ENCODE assay signal across 10 cellular contexts in genomic region chr17:42530952-42531454, GRCh38. TPM values are rescaled to one million over a fixed set of nuclear protein-coding genes. Genes with fewer than 3 reads are reported as not detected.
A peak's percentile ranks its signal among the peaks of the same experiment; 100 is the strongest.
DNase-seq lines count a peak whose midpoint lies in the region; ATAC-seq and TF ChIP-seq lines count a peak whose summit lies in the region.
"Had no signal": no experiment of that assay in that cellular context is flagged by ENCODE, and none has a peak within 500 bp of the region (broad histone marks: within the 10 kb centered on the region; RNA-seq: fewer than 3 reads in every experiment).

No MANE protein-coding gene starts in this region.

- DNase-seq in CD8-positive, alpha-beta T cell = no peak
- DNase-seq in body of pancreas = peak in 3 of 4 donors; percentile 61 to 74 (median 68)
- DNase-seq in osteocyte (ENCODE audit: extremely low spot score, unreplicated experiment) = no peak
- DNase-seq in HT-29 (ENCODE audit: low spot score) = no peak
- no peak for DNase-seq in central memory CD4-positive, alpha-beta T cell
- DNase-seq in GM19240 (ENCODE audit: insufficient read length, low spot score) = no peak
- DNase-seq: NCI-H187 treated with DMSO at 0.1 percent for 48 hours; stimulated activated naive CD8-positive, alpha-beta T cell treated with anti-CD3 and anti-CD28 coated beads, Interleukin-15, Interleukin-2, amounts not matched to agents 100 U/mL and 50 U/mL, for 24 hours had no signal

- TF ChIP-seq POLR2A in body of pancreas (IDR thresholded peaks at IDR 0.05) = no peak

- peak overlapping the region; percentile 72 for H3K4me2 ChIP-seq in Loucy (ENCODE audit: low read depth, low read length, poor library complexity, severe bottlenecking)

- peaks cover 2% of the 10 kb centered on the region for H3K36me3 Mint-ChIP-seq in CD8-positive, alpha-beta T cell
- no peaks in the 10 kb centered on the region for H3K36me3 Mint-ChIP-seq in osteocyte (ENCODE audit: unreplicated experiment)

- H3K27me3 ChIP-seq in CD8-positive, alpha-beta T cell (ENCODE audit: insufficient read depth, low read length) = no peaks in the 10 kb centered on the region
- H3K27me3 ChIP-seq in Loucy (ENCODE audit: insufficient read depth, low read length, poor library complexity, severe bottlenecking) (no peaks in the 10 kb centered on the region), body of pancreas (no peaks in the 10 kb centered on the region)

- peaks cover 19% of the 10 kb centered on the region for H3K79me2 ChIP-seq in Loucy (ENCODE audit: insufficient read depth, low read length)

- intact Hi-C loops in CD8-positive, alpha-beta T cell (cut with DNase I, micrococcal nuclease) = loop anchor here (1.0 to 5.0 kb wide), 2 partner anchors 23 to 46 kb away; partner anchors contain the start of gene PSMC3IP (in 1 of the 2)
- intact Hi-C loops in body of pancreas (cut with DNase I) = no loop called here

- H3K27ac Mint-ChIP-seq in CD8-positive, alpha-beta T cell = peak overlapping the region; percentile 75
- H3K27ac Mint-ChIP-seq in osteocyte (ENCODE audit: unreplicated experiment) = peak overlapping the region; percentile 39

- peaks cover 49% of the 10 kb centered on the region for H3K4me1 ChIP-seq in CD8-positive, alpha-beta T cell (ENCODE audit: insufficient read depth, low read length)
- peaks cover 40% of the 10 kb centered on the region for H3K4me1 ChIP-seq in Loucy (ENCODE audit: insufficient read depth, low read length, poor library complexity, severe bottlenecking)
- peaks cover 46% of the 10 kb centered on the region for H3K4me1 ChIP-seq in body of pancreas

- H4K20me1 ChIP-seq in Loucy (ENCODE audit: insufficient read depth, low read length, poor library complexity, severe bottlenecking) = no peaks in the 10 kb centered on the region

- peak overlapping the region; percentile 75 for H3K9ac ChIP-seq in Loucy (ENCODE audit: low read depth, low read length, poor library complexity, severe bottlenecking)

- no peak for ATAC-seq in CD8-positive, alpha-beta T cell
- ATAC-seq in body of pancreas = peak; percentile 38
- no peak for ATAC-seq in GM19452 (IDR thresholded peaks at IDR 0.05; ENCODE audit: unreplicated experiment)

- peaks cover 17% of the 10 kb centered on the region for H3F3A ChIP-seq in Loucy (ENCODE audit: low read depth)

- 29 to 64% methylated on average over 1 to 2 of the region's 2 CpGs for WGBS in body of pancreas, 2 donors

- no peaks in the 10 kb centered on the region for H3K9me3 ChIP-seq in CD8-positive, alpha-beta T cell (ENCODE audit: low read length)
- H3K9me3 ChIP-seq in Loucy (ENCODE audit: insufficient read depth, low read depth, low read length) (no peaks in the 10 kb centered on the region), body of pancreas (no peaks in the 10 kb centered on the region)

- H2AFZ ChIP-seq in Loucy (ENCODE audit: low read length) = no peak overlapping the region; the same call in 1 of the 2 replicates

- peak overlapping the region; percentile 86 for H3K4me3 Mint-ChIP-seq in CD8-positive, alpha-beta T cell
- no peak overlapping the region for H3K4me3 Mint-ChIP-seq in osteocyte (ENCODE audit: unreplicated experiment)

- H3K27ac ChIP-seq in CD8-positive, alpha-beta T cell (ENCODE audit: low read depth, low read length) = no peak overlapping the region
- peak overlapping the region; percentile 40 to 83 (median 82) for H3K27ac ChIP-seq in body of pancreas

- POLR2A ChIA-PET in CD8-positive, alpha-beta T cell (lab: Charles Lee) = interaction anchor here (1.1 to 1.2 kb wide), 2 partner anchors 11 to 142 kb away, joined by 4 read pairs; partner anchors contain the start of gene STAT3

- TF ChIP-seq CTCF in CD8-positive, alpha-beta T cell (IDR thresholded peaks at IDR 0.05) = no peak
- no peak for TF ChIP-seq CTCF in Loucy (conservative IDR thresholded peaks at IDR 0.05; ENCODE audit: low read length)
- no peak for TF ChIP-seq CTCF in body of pancreas (IDR thresholded peaks at IDR 0.05)
- TF ChIP-seq CTCF in osteocyte (IDR thresholded peaks at IDR 0.05) = no peak

- peaks cover 47% of the 10 kb centered on the region for H3K4me1 Mint-ChIP-seq in CD8-positive, alpha-beta T cell (ENCODE audit: low read depth)
- H3K4me1 Mint-ChIP-seq in osteocyte (ENCODE audit: unreplicated experiment) = peaks cover 45% of the 10 kb centered on the region

- no peaks in the 10 kb centered on the region for H3K36me3 ChIP-seq in CD8-positive, alpha-beta T cell (ENCODE audit: insufficient read depth, low read length)
- H3K36me3 ChIP-seq in Loucy (ENCODE audit: insufficient read depth, low read length) (no peaks in the 10 kb centered on the region), body of pancreas (replicated peaks in 1 of 2; ENCODE audit: insufficient read depth in 1 of 2, low read depth in 2 of 2) (no peaks in the 10 kb centered on the region)

- H3K27me3 Mint-ChIP-seq in CD8-positive, alpha-beta T cell (ENCODE audit: low read depth) = no peaks in the 10 kb centered on the region
- H3K27me3 Mint-ChIP-seq in osteocyte (ENCODE audit: unreplicated experiment) = no peaks in the 10 kb centered on the region

- CTCF ChIA-PET in CD8-positive, alpha-beta T cell (lab: Charles Lee) = interaction anchor here (0.7 to 4.3 kb wide), 12 partner anchors 11 to 125 kb away, joined by 3 to 22 read pairs (median 4); partner anchors contain the start of gene PSMC3IP

- peak overlapping the region; percentile 48 for H3K4me3 ChIP-seq in CD8-positive, alpha-beta T cell (ENCODE audit: low read depth, low read length)
- H3K4me3 ChIP-seq in Loucy (ENCODE audit: low read length, poor library complexity, severe bottlenecking) (peak overlapping the region; percentile 58), body of pancreas (no peak overlapping the region)

- H3K9me2 ChIP-seq in Loucy (replicated peaks; ENCODE audit: low read depth, low read length) = no peaks in the 10 kb centered on the region

- no peaks in the 10 kb centered on the region for H3K9me3 Mint-ChIP-seq in CD8-positive, alpha-beta T cell
- no peaks in the 10 kb centered on the region for H3K9me3 Mint-ChIP-seq in osteocyte (ENCODE audit: unreplicated experiment)

RNA-seq across cellular contexts. Expression of gene NAGLU, which starts 5.0 kb away (rescaled TPM):
- 1 to 10 TPM; 7.4 TPM for total RNA-seq in CD8-positive, alpha-beta T cell
- 100 to 1,000 TPM in 1 of 2 donors, 10 to 100 TPM in 1; 46.4 to 110 TPM for total RNA-seq in body of pancreas
- total RNA-seq in osteocyte = 86.5 and 96.6 TPM in 2 replicates
- total RNA-seq in HT-29 (2014; rRNA removed; shearing (Covaris generic)) = 54.9 and 65.5 TPM in 2 replicates

RNA-seq across cellular contexts. Expression of gene HSD17B1, which starts 21.7 kb away (rescaled TPM):
- total RNA-seq in CD8-positive, alpha-beta T cell = under 1 TPM; 0.44 to 0.52 TPM
- total RNA-seq in body of pancreas (1 to 10 TPM in 1 of 2 donors, under 1 TPM in 1; 0.78 to 9.2 TPM), osteocyte (1.2 and 1.4 TPM in 2 replicates)
- 0.91 and 1.7 TPM in 2 replicates for total RNA-seq in HT-29 (2014; rRNA removed; shearing (Covaris generic))

RNA-seq across cellular contexts. Expression of gene COASY, which starts 30.9 kb away (rescaled TPM):
- total RNA-seq in CD8-positive, alpha-beta T cell = 10 to 100 TPM; 26.4 to 32.9 TPM
- total RNA-seq in body of pancreas = 10 to 100 TPM; 24.1 to 60.6 TPM
- 51.7 and 62.7 TPM in 2 replicates for total RNA-seq in osteocyte
- total RNA-seq in HT-29 (2014; rRNA removed; shearing (Covaris generic)) = 82.1 and 103 TPM in 2 replicates

RNA-seq across cellular contexts. Expression of gene MLX, which starts 35.9 kb away (rescaled TPM):
- 10 to 100 TPM; 18.3 to 21.3 TPM for total RNA-seq in CD8-positive, alpha-beta T cell
- total RNA-seq in body of pancreas (10 to 100 TPM; 24.9 to 28.7 TPM), osteocyte (34.6 and 35.8 TPM in 2 replicates)
- 55.9 and 63.1 TPM in 2 replicates for total RNA-seq in HT-29 (2014; rRNA removed; shearing (Covaris generic))

RNA-seq across cellular contexts. Expression of gene PSMC3IP, which starts 46.5 kb away (rescaled TPM):
- total RNA-seq in CD8-positive, alpha-beta T cell = 1 to 10 TPM; 3.9 to 4.1 TPM
- 1 to 10 TPM in 1 of 2 donors, not detected in 1; 2.1 TPM for total RNA-seq in body of pancreas
- 5.5 and 5.6 TPM in 2 replicates for total RNA-seq in osteocyte
- total RNA-seq in HT-29 (2014; rRNA removed; shearing (Covaris generic)) = 12.4 and 16.0 TPM in 2 replicates

Comparison
In these comparisons a context has a peak if more than half of its experiments do, and no peak if none do; other contexts are left out.
1. DNase-seq: peak in body of pancreas (3 of 4); none in CD8-positive, alpha-beta T cell (0 of 7), osteocyte (single experiment), HT-29 (single experiment), central memory CD4-positive, alpha-beta T cell (single experiment) and GM19240 (single experiment).
2. H3K4me3 ChIP-seq: peak in CD8-positive, alpha-beta T cell (single experiment) and Loucy (single experiment); none in body of pancreas (0 of 2).